ENCODE assay signal across 8 cellular contexts in genomic region chr17:5592382-5592781, GRCh38. TPM values are rescaled to one million over a fixed set of nuclear protein-coding genes. Genes with fewer than 3 reads are reported as not detected.
DNase-seq lines count a peak whose midpoint lies in the region; ATAC-seq, FAIRE-seq and TF ChIP-seq lines count a peak whose summit lies in the region.

No MANE protein-coding gene starts in this region.

- in situ Hi-C loops in ACHN (cut with HindIII; ENCODE audit: low pct_ligation_motif_present, low pct_unique_long_range_greater_than_20kb, low sequenced_read_pairs): no loop called here
- in situ Hi-C loops in GM13977 (cut with MboI; ENCODE audit: low pct_unique_long_range_greater_than_20kb, low sequenced_read_pairs, unreplicated experiment): loop anchor here (10.0 kb wide), 1 partner anchor 822 kb away; no protein-coding TSS in a partner anchor

- FAIRE-seq in GM12891 (lab: Jason Lieb, UNC): no peak

- ATAC-seq in GM21447 (IDR thresholded peaks at IDR 0.05; ENCODE audit: unreplicated experiment) (no peak), GM21576 (IDR thresholded peaks at IDR 0.05; ENCODE audit: unreplicated experiment) (no peak)

- no peaks in the 10 kb centered on the region for H3K4me1 ChIP-seq in liver (ENCODE audit: control insufficient read depth in 4 of 4, insufficient read depth in 4 of 4, low read length in 3 of 4)

- no peaks in the 10 kb centered on the region for H3K36me3 ChIP-seq in liver (ENCODE audit: control insufficient read depth in 4 of 4, insufficient read depth in 3 of 4, low read depth in 1 of 4, low read length in 3 of 4)

- H3K27ac ChIP-seq in liver (ENCODE audit: low read depth in 1 of 2, low read length in 2 of 2): no peak overlapping the region

- peak; percentile 62 for DNase-seq in ACHN
- peak; percentile 48 for DNase-seq in GM13977 (ENCODE audit: low spot score)
- DNase-seq in NCI-H526 treated with DMSO at 0.1 percent for 48 hours (lab: John Stamatoyannopoulos, UW): peak; percentile 19
- DNase-seq in cardiac fibroblast (ENCODE audit: low read depth in 2 of 2): peak; percentile 59 to 68
- DNase-seq in GM12891 (ENCODE audit: insufficient read length, low spot score): no peak

- TF ChIP-seq RAD21 in liver (IDR thresholded peaks at IDR 0.05): peak; percentile 84 to 87

- H3K27me3 ChIP-seq in liver (ENCODE audit: control insufficient read depth in 4 of 4, insufficient read depth in 4 of 4, low read length in 3 of 4): peaks cover 0 to 5% (median 0%) of the 10 kb centered on the region in 4 donors

- no peak overlapping the region for H3K9ac ChIP-seq in liver (ENCODE audit: low read depth in 1 of 2, low read length in 2 of 2)

- no peaks in the 10 kb centered on the region for H3K9me3 ChIP-seq in liver (ENCODE audit: control insufficient read depth in 4 of 4, low read length in 3 of 4)

- TF ChIP-seq POLR2A in GM12891 (IDR thresholded peaks at IDR 0.05; ENCODE audit: low read depth, low read length): no peak

- H3K4me3 ChIP-seq in cardiac fibroblast (replicated peaks in 1 of 2; ENCODE audit: low read depth in 2 of 2, low read length in 2 of 2) (no peak overlapping the region), liver (ENCODE audit: low read depth in 1 of 3, low read length in 3 of 3) (no peak overlapping the region)

- 15% methylated on average over 7 of the region's 7 CpGs for WGBS in liver

- TF ChIP-seq CTCF in GM13977 (IDR thresholded peaks at IDR 0.05; ENCODE audit: extremely low read depth, insufficient read depth, missing control alignments): peak; percentile 63
- peak; percentile 19 for TF ChIP-seq CTCF in cardiac fibroblast (IDR thresholded peaks at IDR 0.05; ENCODE audit: low read depth, low read length)
- peak; percentile 56 for TF ChIP-seq CTCF in liver (IDR thresholded peaks at IDR 0.05; ENCODE audit: low read depth, low read length, missing input control)

TF ChIP-seq in liver, 16 proteins besides CTCF, POLR2A, EP300 and RAD21:
- no peak for TF ChIP-seq YY1 (IDR thresholded peaks at IDR 0.05)

TF ChIP-seq in GM12891, 5 proteins besides CTCF, POLR2A, EP300 and RAD21:
- TF ChIP-seq PAX5 (IDR thresholded peaks at IDR 0.05; ENCODE audit: insufficient read depth, low read length, severe bottlenecking) (no peak), POLR2AphosphoS5 (IDR thresholded peaks at IDR 0.05; ENCODE audit: low read depth, low read length) (no peak), POU2F2 (IDR thresholded peaks at IDR 0.05; ENCODE audit: low read depth, low read length) (no peak)

RNA-seq across cellular contexts. Expression of gene NLRP1, which starts 8.1 kb away (rescaled TPM):
- total RNA-seq in liver: 1 to 10 TPM; 2.9 to 5.4 TPM
- 1 to 10 TPM; 1.8 to 3.2 TPM for polyA plus RNA-seq in liver
- 12.9 TPM for polyA plus RNA-seq in GM12891 (2012; ENCODE audit: low read depth, missing spikeins)
